In genomic region chr1:87135313-87135712, GRCh38 we compare ENCODE assay signal across 19 cellular contexts.
A peak's percentile ranks its signal among the peaks of the same experiment; 100 is the strongest.
DNase-seq lines count a peak whose midpoint lies in the region; ATAC-seq and TF ChIP-seq lines count a peak whose summit lies in the region.
"Had no signal": no experiment of that assay in that cellular context is flagged by ENCODE, and none has a peak within 500 bp of the region (broad histone marks: within the 10 kb centered on the region; RNA-seq: fewer than 3 reads in every experiment).

No MANE protein-coding gene starts in this region.

- H3K4me3 Mint-ChIP-seq in neural crest cell, result peak overlapping the region; percentile 19
- H3K4me3 Mint-ChIP-seq in immature natural killer cell, result no peak overlapping the region

- DNase-seq in H7 (peak; percentile 21), globus pallidus (ENCODE audit: low spot score) (peak; percentile 65), neural crest cell (ENCODE audit: low read depth, low spot score) (no peak), substantia nigra (lab: John Stamatoyannopoulos, UW) (peak in 29 of 49 donors; percentile 2 to 62 (median 29)), NCI-H446 (lab: John Stamatoyannopoulos, UW) (no peak), immature natural killer cell (no peak)
- DNase-seq: GF-D8; GOT3; NCI-H1092; NCI-H146; NCI-H2081 treated with DMSO at 0.1 percent for 48 hours; NCI-H526 treated with DMSO at 0.1 percent for 48 hours; NK-92 treated with Interleukin-12 subunit alpha and Interleukin-12 subunit beta, amount 100 ng/mL, for 24 hours; OCI-M1; SIG-M5 had no signal

- H3K27me3 Mint-ChIP-seq in neural crest cell (ENCODE audit: low read depth) (no peaks in the 10 kb centered on the region), immature natural killer cell (ENCODE audit: low read depth in 3 of 3) (peaks cover 2 to 18% (median 5%) of the 10 kb centered on the region in 3 donors)

- no peak overlapping the region for H3K27ac ChIP-seq in substantia nigra (ENCODE audit: low read depth, low read length, poor library complexity, severe bottlenecking)
- H3K27ac ChIP-seq: C4-2B, KMS-11 had no signal

- H3K4me3 ChIP-seq in H7 (ENCODE audit: insufficient read depth, low read depth, low read length), result no peak overlapping the region

- peaks cover 45% of the 10 kb centered on the region for H3K4me1 Mint-ChIP-seq in neural crest cell
- peaks cover 13 to 18% of the 10 kb centered on the region in 2 donors for H3K4me1 Mint-ChIP-seq in immature natural killer cell

- no peaks in the 10 kb centered on the region for H3K36me3 ChIP-seq in H7 (replicated peaks; ENCODE audit: control insufficient read depth, insufficient read depth, low read length)

- no peak for TF ChIP-seq CTCF in neural crest cell (conservative IDR thresholded peaks at IDR 0.05)

- peak overlapping the region; percentile 86 for H3K27ac Mint-ChIP-seq in neural crest cell (ENCODE audit: unreplicated experiment)
- no peak overlapping the region for H3K27ac Mint-ChIP-seq in immature natural killer cell

- H3K27me3 ChIP-seq in H7 (ENCODE audit: control insufficient read depth, insufficient read depth, low read length), result peaks cover 15% of the 10 kb centered on the region

- H3K9me3 Mint-ChIP-seq in neural crest cell (no peaks in the 10 kb centered on the region), immature natural killer cell (no peaks in the 10 kb centered on the region)

- H3K36me3 Mint-ChIP-seq in neural crest cell (ENCODE audit: low read depth) (no peaks in the 10 kb centered on the region), immature natural killer cell (no peaks in the 10 kb centered on the region)

- ATAC-seq in HG03521 (IDR thresholded peaks at IDR 0.05; ENCODE audit: unreplicated experiment), result no peak
- ATAC-seq: HepG2 had no signal

Comparison
In these comparisons a context has a peak if more than half of its experiments do, and no peak if none do; other contexts are left out.
1. DNase-seq: peak in H7 (single experiment), globus pallidus (single experiment) and substantia nigra (29 of 49); none in neural crest cell (single experiment), NCI-H446 (0 of 2) and immature natural killer cell (0 of 3).